ENCODE assay signal across 15 cellular contexts in genomic region chr9:13330396-13331004, GRCh38. TPM values are rescaled to one million over a fixed set of nuclear protein-coding genes. Genes with fewer than 3 reads are reported as not detected.
A peak's percentile ranks its signal among the peaks of the same experiment; 100 is the strongest.
DNase-seq lines count a peak whose midpoint lies in the region; ATAC-seq, FAIRE-seq and TF ChIP-seq lines count a peak whose summit lies in the region.
"Had no signal": no experiment of that assay in that cellular context is flagged by ENCODE, and none has a peak within 500 bp of the region (broad histone marks: within the 10 kb centered on the region; RNA-seq: fewer than 3 reads in every experiment).

No MANE protein-coding gene starts in this region.

- peak in 3 of 4 donors; percentile 27 to 46 (median 31) for ATAC-seq in pancreas
- ATAC-seq: activated CD8-positive, alpha-beta T cell treated with anti-CD3 and anti-CD28 coated beads, Interleukin-2, amount 10 ng/mL, durations not matched to agents 7 days and 5 days; stimulated activated naive B cell treated with anti-CD40 and anti-IgM and Interleukin-4, amounts not matched to agents 10 μg/mL and 1 μg/mL and 100 μg/mL, for 72 hours had no signal

- WGBS in pancreas, 2 donors = 20 to 50% methylated on average over 1 of the region's 1 CpG

- H3K27me3 ChIP-seq in left ventricle myocardium inferior (ENCODE audit: low read depth) = no peaks in the 10 kb centered on the region
- H3K27me3 ChIP-seq in pancreas = no peaks in the 10 kb centered on the region

- H3K4me1 ChIP-seq in left ventricle myocardium inferior (peaks cover 21% of the 10 kb centered on the region), pancreas (no peaks in the 10 kb centered on the region)

- TF ChIP-seq CTCF in left ventricle myocardium inferior (IDR thresholded peaks at IDR 0.05; ENCODE audit: borderline replicate concordance) (no peak), pancreas (IDR thresholded peaks at IDR 0.05) (no peak)

- no peaks in the 10 kb centered on the region for H3K36me3 ChIP-seq in left ventricle myocardium inferior
- H3K36me3 ChIP-seq in pancreas = no peaks in the 10 kb centered on the region

- H3K9me3 ChIP-seq in left ventricle myocardium inferior (replicated peaks) = no peaks in the 10 kb centered on the region
- no peaks in the 10 kb centered on the region for H3K9me3 ChIP-seq in pancreas

- intact Hi-C loops in left ventricle myocardium inferior (cut with micrococcal nuclease) (no loop called here), pancreas (cut with DNase I) (no loop called here)

- no peak for FAIRE-seq in pancreas (lab: Jason Lieb, UNC)
- FAIRE-seq in GM12892 (lab: Jason Lieb, UNC) = no peak
- FAIRE-seq: H54, TTC549 had no signal

- DNase-seq in NCI-H146 (lab: John Stamatoyannopoulos, UW) (peak; percentile 63), cerebellar cortex (ENCODE audit: low spot score) (peak; percentile 75), left ventricle myocardium inferior (peak; percentile 50), pancreas (peak in 1 of 6 donors; percentile 9), DMS53 (lab: John Stamatoyannopoulos, UW) (no peak), EL (no peak), GM12892 (ENCODE audit: insufficient read length) (no peak), kidney tubule cell (ENCODE audit: low spot score) (no peak)
- DNase-seq: activated CD8-positive, alpha-beta T cell treated with anti-CD3 and anti-CD28 coated beads, Interleukin-2, amount 10 ng/mL, durations not matched to agents 7 days and 5 days; stimulated activated naive B cell treated with anti-CD40 and anti-IgM and Interleukin-4, amounts not matched to agents 10 μg/mL and 1 μg/mL and 100 μg/mL, for 72 hours had no signal

- TF ChIP-seq POLR2A in GM12892 (IDR thresholded peaks at IDR 0.05; ENCODE audit: low read depth, low read length) = no peak

- H3K27ac ChIP-seq in left ventricle myocardium inferior (replicated peaks) (peak overlapping the region; percentile 58), pancreas (no peak overlapping the region)
- H3K27ac ChIP-seq: skin epidermis had no signal

- no peak overlapping the region for H3K4me3 ChIP-seq in left ventricle myocardium inferior
- no peak overlapping the region for H3K4me3 ChIP-seq in pancreas
- H3K4me3 ChIP-seq: skin epidermis had no signal

RNA-seq across cellular contexts. Expression of gene MPDZ, which starts 51.0 kb away (rescaled TPM):
- total RNA-seq in left ventricle myocardium inferior (70.7 TPM), pancreas (1 to 10 TPM; 2.7 to 9.5 (median 4.4) TPM)
- 1 to 10 TPM; 3.9 to 8.1 TPM for polyA plus RNA-seq in pancreas
- not detected for polyA plus RNA-seq in GM12892 (2012; ENCODE audit: missing spikeins)
- total RNA-seq: activated CD8-positive, alpha-beta T cell treated with anti-CD3 and anti-CD28 coated beads, Interleukin-2, amount 10 ng/mL, durations not matched to agents 7 days and 5 days; activated T-helper 1 cell treated with anti-CD3 and anti-CD28 coated beads, Interleukin-12 subunit alpha, Interleukin-12 subunit beta, Interleukin-2, Interleukin-4 antibody, amounts not matched to agents 30 ng/mL and 10 ng/mL and 1 ng/mL, durations not matched to agents 14 hours and 24 hours and 36 hours had no signal
- polyA plus RNA-seq: IgD-negative memory B cell had no signal

Comparison
In these comparisons a context has a peak if more than half of its experiments do, and no peak if none do; other contexts are left out.
1. DNase-seq: peak in NCI-H146 (single experiment), cerebellar cortex (single experiment) and left ventricle myocardium inferior (single experiment); none in DMS53 (single experiment), EL (single experiment), GM12892 (single experiment) and kidney tubule cell (single experiment).